ENCODE assay signal across 20 cellular contexts in genomic region chr4:7168106-7168505, GRCh38. TPM values are rescaled to one million over a fixed set of nuclear protein-coding genes. Genes with fewer than 3 reads are reported as not detected.
"Had no signal": no experiment of that assay in that cellular context is flagged by ENCODE, and none has a peak within 500 bp of the region (broad histone marks: within the 10 kb centered on the region; RNA-seq: fewer than 3 reads in every experiment).

No MANE protein-coding gene starts in this region.

- H3K4me3 Mint-ChIP-seq: activated CD4-positive, alpha-beta T cell treated with anti-CD3 and anti-CD28 coated beads, Interleukin-2, amount 10 ng/mL, durations not matched to agents 24 days and 14 days; activated T-cell treated with anti-CD3 and anti-CD28 coated beads, Interleukin-2, amount 50 U/mL, for 4 hours; naive thymus-derived CD4-positive, alpha-beta T cell; stimulated activated naive CD8-positive, alpha-beta T cell treated with anti-CD3 and anti-CD28 coated beads, Interleukin-15, Interleukin-2, amounts not matched to agents 100 ng/mL and 50 ng/mL, for 24 hours had no signal

- H3K9me3 ChIP-seq: ascending aorta, breast epithelium, gastroesophageal sphincter, heart right ventricle, left ventricle myocardium inferior, mucosa of descending colon, right lobe of liver, SJCRH30, testis, upper lobe of left lung had no signal

- H3K27me3 ChIP-seq: ascending aorta, breast epithelium, gastroesophageal sphincter, right lobe of liver, SJCRH30, testis, upper lobe of left lung had no signal

- DNase-seq: activated CD4-positive, alpha-beta T cell treated with anti-CD3 and anti-CD28 coated beads, Interleukin-2, amount 10 ng/mL, durations not matched to agents 24 days and 14 days; activated CD4-positive, CD25-positive, alpha-beta regulatory T cell; activated T-cell treated with anti-CD3 and anti-CD28 coated beads, Interleukin-2, amount 50 U/mL, for 4 hours; cerebellar nuclear complex; dermis blood vessel endothelial cell; heart right ventricle; left ventricle myocardium inferior; naive thymus-derived CD4-positive, alpha-beta T cell; occipital lobe; SJCRH30; T-helper 2 cell; upper lobe of left lung had no signal

- H3K27me3 Mint-ChIP-seq: stimulated activated naive CD8-positive, alpha-beta T cell treated with anti-CD3 and anti-CD28 coated beads, Interleukin-15, Interleukin-2, amounts not matched to agents 100 ng/mL and 50 ng/mL, for 24 hours had no signal

- H3K27ac ChIP-seq: ascending aorta, breast epithelium, gastroesophageal sphincter, heart right ventricle, left ventricle myocardium inferior, right lobe of liver, SJCRH30, testis, upper lobe of left lung had no signal

- H3K27ac Mint-ChIP-seq: activated CD4-positive, alpha-beta T cell treated with anti-CD3 and anti-CD28 coated beads, Interleukin-2, amount 10 ng/mL, durations not matched to agents 24 days and 14 days; naive thymus-derived CD4-positive, alpha-beta T cell; stimulated activated naive CD8-positive, alpha-beta T cell treated with anti-CD3 and anti-CD28 coated beads, Interleukin-15, Interleukin-2, amounts not matched to agents 100 ng/mL and 50 ng/mL, for 24 hours had no signal

- H3K36me3 ChIP-seq: ascending aorta, breast epithelium, gastroesophageal sphincter, heart right ventricle, left ventricle myocardium inferior, right lobe of liver, SJCRH30, upper lobe of left lung had no signal

- H3K4me3 ChIP-seq: ascending aorta, breast epithelium, gastroesophageal sphincter, heart right ventricle, left ventricle myocardium inferior, mucosa of descending colon, right lobe of liver, SJCRH30, testis, upper lobe of left lung had no signal

- H3K36me3 Mint-ChIP-seq: naive thymus-derived CD4-positive, alpha-beta T cell had no signal

- H3K4me1 ChIP-seq: ascending aorta, breast epithelium, gastroesophageal sphincter, heart right ventricle, left ventricle myocardium inferior, SJCRH30, upper lobe of left lung had no signal

- ATAC-seq: activated T-cell treated with anti-CD3 and anti-CD28 coated beads, Interleukin-2, amount 50 U/mL, for 4 hours; gastroesophageal sphincter; naive thymus-derived CD4-positive, alpha-beta T cell had no signal

- H3K9me3 Mint-ChIP-seq: activated CD4-positive, alpha-beta T cell treated with anti-CD3 and anti-CD28 coated beads, Interleukin-2, amount 10 ng/mL, durations not matched to agents 24 days and 14 days; activated T-cell treated with anti-CD3 and anti-CD28 coated beads, Interleukin-2, amount 50 U/mL, for 4 hours; stimulated activated naive CD8-positive, alpha-beta T cell treated with anti-CD3 and anti-CD28 coated beads, Interleukin-15, Interleukin-2, amounts not matched to agents 100 ng/mL and 50 ng/mL, for 24 hours had no signal

RNA-seq across cellular contexts. Expression of gene SORCS2, which starts 24.2 kb away (rescaled TPM):
- total RNA-seq: activated CD4-positive, alpha-beta T cell treated with anti-CD3 and anti-CD28 coated beads, Interleukin-2, amount 10 ng/mL, durations not matched to agents 24 days and 14 days; pulmonary artery endothelial cell had no signal
